10 cellular contexts compared by ENCODE assay signal in genomic region chr18:45103319-45104070, GRCh38.
DNase-seq lines count a peak whose midpoint lies in the region; ATAC-seq, FAIRE-seq and TF ChIP-seq lines count a peak whose summit lies in the region.
"Had no signal": no experiment of that assay in that cellular context is flagged by ENCODE, and none has a peak within 500 bp of the region (broad histone marks: within the 10 kb centered on the region; RNA-seq: fewer than 3 reads in every experiment).

No MANE protein-coding gene starts in this region.

- POLR2A ChIA-PET in GM12878 (lab: Charles Lee): interaction anchor here (0.8 to 1.5 kb wide), 3 partner anchors 10 to 145 kb away, joined by 3 to 8 read pairs (median 3); no protein-coding TSS in a partner anchor
- POLR2A ChIA-PET in CD4-positive, alpha-beta memory T cell (lab: Charles Lee; ENCODE audit: partially characterized antibody): no interaction called here

- no peak for TF ChIP-seq RAD21 in GM12878 (IDR thresholded peaks at IDR 0.05; ENCODE audit: insufficient read depth, low read depth, low read length)

- no TSS peak for BruUV-seq in GM12878 (replicated peaks; lab: Mats Ljungman, UMichigan)

- H3K27me3 ChIP-seq in GM12878 (replicated peaks in 1 of 2; ENCODE audit: control insufficient read depth in 2 of 2, insufficient read depth in 2 of 2, low read length in 1 of 2): no peaks in the 10 kb centered on the region
- H3K27me3 ChIP-seq in CD4-positive, alpha-beta memory T cell (ENCODE audit: insufficient read depth, low read length): no peaks in the 10 kb centered on the region
- H3K27me3 ChIP-seq: SJSA1 had no signal

- H3K79me2 ChIP-seq in GM12878 (ENCODE audit: control insufficient read depth, insufficient read depth, low read length): no peaks in the 10 kb centered on the region

- peak overlapping the region; percentile 42; the same call in 1 of the 2 replicates for H3K4me3 ChIP-seq in GM12878
- H3K4me3 ChIP-seq in CD4-positive, alpha-beta memory T cell (ENCODE audit: low read length in 2 of 2): no peak overlapping the region
- H3K4me3 ChIP-seq: SJSA1 had no signal

- WGBS in GM12878 (ENCODE audit: insufficient coverage, insufficient replicate concordance, low lambda C conversion rate, missing lambda C conversion rate): 3% methylated on average over 5 of the region's 5 CpGs

- peak; percentile 73 for FAIRE-seq in GM12878 (lab: Jason Lieb, UNC)

- peaks cover 1 to 4% of the 10 kb centered on the region in 2 donors for H3K27me3 Mint-ChIP-seq in CD4-positive, alpha-beta memory T cell

- intact Hi-C loops in GM12878 (cut with micrococcal nuclease; ENCODE audit: unreplicated experiment): loop anchor here (1.0 to 2.0 kb wide), 3 partner anchors 63 to 425 kb away; no protein-coding TSS in a partner anchor
- intact Hi-C loops in CD4-positive, alpha-beta memory T cell (cut with micrococcal nuclease): no loop called here

- RAD21 ChIA-PET in GM12878 (lab: Charles Lee; ENCODE audit: unreplicated experiment): interaction anchor here (0.8 to 6.3 kb wide), 12 partner anchors 13 to 424 kb away, joined by 3 to 37 read pairs (median 5); partner anchors contain the start of gene SETBP1

- no peak for TF ChIP-seq CTCF in GM12878 (IDR thresholded peaks at IDR 0.05 in 2 of 3, conservative IDR thresholded peaks at IDR 0.05 in 1 of 3; ENCODE audit: control insufficient read depth in 2 of 3, extremely low read depth in 1 of 3, insufficient read depth in 1 of 3, low read depth in 3 of 3, low read length in 3 of 3)

- H3K27ac Mint-ChIP-seq in activated naive CD4-positive, alpha-beta T cell treated with anti-CD3 and anti-CD28 coated beads, Interleukin-2, amount 50 U/mL, for 72 hours: no peak overlapping the region
- no peak overlapping the region for H3K27ac Mint-ChIP-seq in CD4-positive, alpha-beta memory T cell

- TF ChIP-seq EP300 in GM12878 (IDR thresholded peaks at IDR 0.05; ENCODE audit: borderline replicate concordance in 1 of 2, control insufficient read depth in 1 of 2, low read depth in 2 of 2, low read length in 2 of 2): peak; percentile 76 to 88; a peak in 2 of 4 replicates

- H3K9me3 Mint-ChIP-seq in activated naive CD4-positive, alpha-beta T cell treated with anti-CD3 and anti-CD28 coated beads, Interleukin-2, amount 50 U/mL, for 72 hours: peaks cover 0 to 3% of the 10 kb centered on the region in 2 donors
- H3K9me3 Mint-ChIP-seq in CD4-positive, alpha-beta memory T cell: no peaks in the 10 kb centered on the region

- SMC1A ChIA-PET in GM12878 (lab: Charles Lee; ENCODE audit: uncharacterized antibody, unreplicated experiment): interaction anchor here (0.7 to 6.9 kb wide), 31 partner anchors 9 to 381 kb away, joined by 3 to 46 read pairs (median 4); no protein-coding TSS in a partner anchor

- H3K9ac ChIP-seq in GM12878 (ENCODE audit: control insufficient read depth, insufficient read depth, low read length): peak overlapping the region; percentile 38; the same call in 1 of the 2 replicates

- H3K4me1 Mint-ChIP-seq in CD4-positive, alpha-beta memory T cell: peaks cover 0 to 4% (median 1%) of the 10 kb centered on the region in 4 donors

- H3K9me3 ChIP-seq in GM12878 (replicated peaks; ENCODE audit: control insufficient read depth, insufficient read depth, low read length): peaks cover 1% of the 10 kb centered on the region; the same call in 2 of the 3 replicates
- H3K9me3 ChIP-seq in CD4-positive, alpha-beta memory T cell (ENCODE audit: control insufficient read depth in 1 of 2, low read length in 2 of 2): no peaks in the 10 kb centered on the region
- H3K9me3 ChIP-seq: SJSA1 had no signal

- no peak for TF ChIP-seq POLR2A in GM12878 (IDR thresholded peaks at IDR 0.05; ENCODE audit: low read depth, low read length)

- ATAC-seq in GM18519 (IDR thresholded peaks at IDR 0.05; ENCODE audit: low FRiP score, unreplicated experiment) (peak; percentile 26), GM21619 (IDR thresholded peaks at IDR 0.05; ENCODE audit: unreplicated experiment) (peak; percentile 33), HG03439 (IDR thresholded peaks at IDR 0.05; ENCODE audit: unreplicated experiment) (peak; percentile 47), GM12878 (peak; percentile 78)
- ATAC-seq in activated naive CD4-positive, alpha-beta T cell treated with anti-CD3 and anti-CD28 coated beads, Interleukin-2, amount 50 U/mL, for 72 hours: no peak

- H3K36me3 Mint-ChIP-seq in activated naive CD4-positive, alpha-beta T cell treated with anti-CD3 and anti-CD28 coated beads, Interleukin-2, amount 50 U/mL, for 72 hours: no peaks in the 10 kb centered on the region
- no peaks in the 10 kb centered on the region for H3K36me3 Mint-ChIP-seq in CD4-positive, alpha-beta memory T cell

- no peak overlapping the region for H3K4me3 Mint-ChIP-seq in CD4-positive, alpha-beta memory T cell

- H3K27ac ChIP-seq in GM12878 (ENCODE audit: control insufficient read depth, insufficient read depth): peak overlapping the region; percentile 92
- H3K27ac ChIP-seq in CD4-positive, alpha-beta memory T cell (ENCODE audit: low read depth, low read length): no peak overlapping the region
- H3K27ac ChIP-seq: SJSA1 had no signal

- in situ Hi-C loops in GM12878 (cut with MboI): no loop called here

- H3K4me2 ChIP-seq in GM12878 (ENCODE audit: control insufficient read depth, insufficient read depth): peak overlapping the region; percentile 92

- H3K4me1 ChIP-seq in GM12878 (ENCODE audit: control insufficient read depth, insufficient read depth, low read length): peaks cover 52% of the 10 kb centered on the region
- H3K4me1 ChIP-seq in CD4-positive, alpha-beta memory T cell (ENCODE audit: insufficient read depth, low read length): no peaks in the 10 kb centered on the region

- peak overlapping the region; percentile 68 for H2AFZ ChIP-seq in GM12878 (ENCODE audit: control insufficient read depth, low read depth, low read length)

- H3K36me3 ChIP-seq in GM12878 (ENCODE audit: control insufficient read depth in 2 of 2, insufficient read depth in 2 of 2, low read length in 1 of 2): no peaks in the 10 kb centered on the region
- no peaks in the 10 kb centered on the region for H3K36me3 ChIP-seq in CD4-positive, alpha-beta memory T cell (ENCODE audit: insufficient read depth, low read length)
- H3K36me3 ChIP-seq: SJSA1 had no signal

- DNase-seq in GM12878 (ENCODE audit: low read depth, low spot score) (peak; percentile 72), COR-L47 (lab: John Stamatoyannopoulos, UW) (no peak)
- no peak for DNase-seq in activated naive CD4-positive, alpha-beta T cell treated with anti-CD3 and anti-CD28 coated beads, Interleukin-2, amount 50 U/mL, for 72 hours (ENCODE audit: low spot score in 2 of 2)
- no peak for DNase-seq in stimulated activated CD4-positive, alpha-beta T cell treated with anti-CD3 and anti-CD28 coated beads, Interleukin-4, amount 100 ng/mL, for 24 hours
- no peak for DNase-seq in CD4-positive, alpha-beta memory T cell
- DNase-seq: activated effector memory CD4-positive, alpha-beta T cell treated with anti-CD3 and anti-CD28 coated beads, Interleukin-2, amount 50 U/mL, for 16 hours had no signal

- CTCF ChIA-PET in GM12878 (lab: Yijun Ruan, JAX): interaction anchor here (0.6 to 2.4 kb wide), 10 partner anchors 78 to 773 kb away, joined by 3 to 8 read pairs (median 3); no protein-coding TSS in a partner anchor
- CTCF ChIA-PET in CD4-positive, alpha-beta memory T cell (lab: Charles Lee; ENCODE audit: partially characterized antibody): interaction anchor here (0.6 kb wide), 1 partner anchor 111 kb away, joined by 3 read pairs; no protein-coding TSS in a partner anchor

- no peaks in the 10 kb centered on the region for H4K20me1 ChIP-seq in GM12878 (ENCODE audit: control insufficient read depth, insufficient read depth)

TF ChIP-seq in GM12878, 131 proteins besides CTCF, POLR2A, EP300 and RAD21 (continues in another document):
- TF ChIP-seq MEF2A (IDR thresholded peaks at IDR 0.05; ENCODE audit: insufficient read depth, low read depth, low read length) (0 out of 2 replicates have a peak, but pooled peaks have one; percentile 12), HDGF (IDR thresholded peaks at IDR 0.05) (no peak), POU2F2 (IDR thresholded peaks at IDR 0.05; ENCODE audit: borderline replicate concordance, low read depth, low read length) (no peak), SMC3 (IDR thresholded peaks at IDR 0.05; ENCODE audit: borderline replicate concordance, low read length) (no peak), MYC (IDR thresholded peaks at IDR 0.05; ENCODE audit: insufficient read depth, insufficient read length, insufficient replicate concordance, low read length, severe bottlenecking) (no peak), SKIL (IDR thresholded peaks at IDR 0.05; ENCODE audit: low read depth, poor library complexity, severe bottlenecking) (peak; percentile 82), YY1 (IDR thresholded peaks at IDR 0.05; ENCODE audit: low read depth, low read length) (0 out of 2 replicates have a peak, but pooled peaks have one; percentile 10)

Comparison
In these comparisons a context has a peak if more than half of its experiments do, and no peak if none do; other contexts are left out.
1. ATAC-seq: peak in GM18519 (single experiment), GM21619 (single experiment), HG03439 (single experiment) and GM12878 (single experiment); none in activated naive CD4-positive, alpha-beta T cell treated with anti-CD3 and anti-CD28 coated beads, Interleukin-2, amount 50 U/mL, for 72 hours (0 of 2).